Comparison of ENCODE assay signal across 1 cellular context in the genomic region with DNA sequence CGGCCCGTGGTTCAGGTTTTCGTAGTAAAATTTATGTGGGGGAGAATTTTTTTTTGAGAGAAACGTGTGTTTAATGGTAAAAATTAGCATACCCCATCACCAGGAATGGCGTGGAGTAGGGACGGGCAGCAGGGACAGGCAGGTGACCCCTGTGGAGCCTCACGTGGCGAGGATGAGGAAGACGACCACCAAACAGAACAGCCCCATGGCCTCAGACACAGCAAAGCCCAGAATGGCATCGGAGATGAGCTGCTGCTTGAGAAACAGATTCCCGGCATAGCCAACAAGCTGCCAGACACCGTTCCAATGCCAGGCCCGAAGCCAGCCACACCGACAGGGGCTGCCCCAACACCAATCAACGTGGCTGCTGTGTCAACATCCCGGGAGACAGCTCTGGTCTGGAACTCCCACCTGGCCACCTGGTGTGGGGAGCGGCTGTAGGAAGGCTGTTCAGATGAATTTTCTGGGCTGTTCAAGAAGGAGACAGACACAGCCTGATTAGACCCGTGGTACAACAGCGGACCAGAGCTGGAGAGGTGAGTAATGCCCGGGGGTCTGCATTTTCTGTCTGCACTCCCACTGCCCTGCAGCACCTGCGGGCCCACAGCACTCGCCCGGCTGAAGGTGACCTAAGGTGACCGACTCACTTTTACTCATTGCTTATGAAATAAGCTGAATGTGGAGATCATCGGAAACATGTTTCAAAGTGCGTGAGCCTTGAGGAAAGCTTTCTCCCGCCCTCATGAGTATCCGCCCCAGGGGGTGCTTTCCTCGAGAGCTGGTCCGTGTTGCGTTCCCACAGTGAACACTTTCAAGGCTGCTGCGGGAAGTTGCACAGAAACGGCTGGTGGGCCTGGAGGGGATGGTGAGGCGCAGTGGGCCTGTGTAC.
TF ChIP-seq lines count a peak whose summit lies in the region.

No MANE protein-coding gene starts in this region.

TF ChIP-seq in SK-N-SH treated with all-trans-retinoic acid at 6 μM for 48 hours, 23 proteins besides CTCF, POLR2A, EP300 and RAD21 (continued from another document):
- TF ChIP-seq, protein P1, sequence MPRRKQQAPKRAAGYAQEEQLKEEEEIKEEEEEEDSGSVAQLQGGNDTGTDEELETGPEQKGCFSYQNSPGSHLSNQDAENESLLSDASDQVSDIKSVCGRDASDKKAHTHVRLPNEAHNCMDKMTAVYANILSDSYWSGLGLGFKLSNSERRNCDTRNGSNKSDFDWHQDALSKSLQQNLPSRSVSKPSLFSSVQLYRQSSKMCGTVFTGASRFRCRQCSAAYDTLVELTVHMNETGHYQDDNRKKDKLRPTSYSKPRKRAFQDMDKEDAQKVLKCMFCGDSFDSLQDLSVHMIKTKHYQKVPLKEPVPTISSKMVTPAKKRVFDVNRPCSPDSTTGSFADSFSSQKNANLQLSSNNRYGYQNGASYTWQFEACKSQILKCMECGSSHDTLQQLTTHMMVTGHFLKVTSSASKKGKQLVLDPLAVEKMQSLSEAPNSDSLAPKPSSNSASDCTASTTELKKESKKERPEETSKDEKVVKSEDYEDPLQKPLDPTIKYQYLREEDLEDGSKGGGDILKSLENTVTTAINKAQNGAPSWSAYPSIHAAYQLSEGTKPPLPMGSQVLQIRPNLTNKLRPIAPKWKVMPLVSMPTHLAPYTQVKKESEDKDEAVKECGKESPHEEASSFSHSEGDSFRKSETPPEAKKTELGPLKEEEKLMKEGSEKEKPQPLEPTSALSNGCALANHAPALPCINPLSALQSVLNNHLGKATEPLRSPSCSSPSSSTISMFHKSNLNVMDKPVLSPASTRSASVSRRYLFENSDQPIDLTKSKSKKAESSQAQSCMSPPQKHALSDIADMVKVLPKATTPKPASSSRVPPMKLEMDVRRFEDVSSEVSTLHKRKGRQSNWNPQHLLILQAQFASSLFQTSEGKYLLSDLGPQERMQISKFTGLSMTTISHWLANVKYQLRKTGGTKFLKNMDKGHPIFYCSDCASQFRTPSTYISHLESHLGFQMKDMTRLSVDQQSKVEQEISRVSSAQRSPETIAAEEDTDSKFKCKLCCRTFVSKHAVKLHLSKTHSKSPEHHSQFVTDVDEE (CRISPR knock-in tag; IDR thresholded peaks at IDR 0.05) = no peak
- TF ChIP-seq SNAI2 (CRISPR knock-in tag; IDR thresholded peaks at IDR 0.05) = no peak
- no peak for TF ChIP-seq OSR1 (CRISPR knock-in tag; IDR thresholded peaks at IDR 0.05)
- no peak for TF ChIP-seq BACH2 (CRISPR knock-in tag; IDR thresholded peaks at IDR 0.05; ENCODE audit: borderline replicate concordance)
- no peak for TF ChIP-seq CSDC2 (CRISPR knock-in tag; IDR thresholded peaks at IDR 0.05)
- TF ChIP-seq, protein P2, sequence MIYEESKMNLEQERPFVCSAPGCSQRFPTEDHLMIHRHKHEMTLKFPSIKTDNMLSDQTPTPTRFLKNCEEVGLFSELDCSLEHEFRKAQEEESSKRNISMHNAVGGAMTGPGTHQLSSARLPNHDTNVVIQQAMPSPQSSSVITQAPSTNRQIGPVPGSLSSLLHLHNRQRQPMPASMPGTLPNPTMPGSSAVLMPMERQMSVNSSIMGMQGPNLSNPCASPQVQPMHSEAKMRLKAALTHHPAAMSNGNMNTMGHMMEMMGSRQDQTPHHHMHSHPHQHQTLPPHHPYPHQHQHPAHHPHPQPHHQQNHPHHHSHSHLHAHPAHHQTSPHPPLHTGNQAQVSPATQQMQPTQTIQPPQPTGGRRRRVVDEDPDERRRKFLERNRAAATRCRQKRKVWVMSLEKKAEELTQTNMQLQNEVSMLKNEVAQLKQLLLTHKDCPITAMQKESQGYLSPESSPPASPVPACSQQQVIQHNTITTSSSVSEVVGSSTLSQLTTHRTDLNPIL (CRISPR knock-in tag; IDR thresholded peaks at IDR 0.05; ENCODE audit: low read depth) = no peak
- no peak for TF ChIP-seq PPARA (CRISPR knock-in tag; IDR thresholded peaks at IDR 0.05; ENCODE audit: borderline replicate concordance)
- no peak for TF ChIP-seq RARB (CRISPR knock-in tag; IDR thresholded peaks at IDR 0.05)
- no peak for TF ChIP-seq ZC3H10 (CRISPR knock-in tag; IDR thresholded peaks at IDR 0.05)
